In genomic region chr13:58960909-58961308, GRCh38 we compare ENCODE assay signal across 12 cellular contexts.
A peak's percentile ranks its signal among the peaks of the same experiment; 100 is the strongest.
DNase-seq lines count a peak whose midpoint lies in the region; ATAC-seq, FAIRE-seq and TF ChIP-seq lines count a peak whose summit lies in the region.
"Had no signal": no experiment of that assay in that cellular context is flagged by ENCODE, and none has a peak within 500 bp of the region (broad histone marks: within the 10 kb centered on the region; RNA-seq: fewer than 3 reads in every experiment).

No MANE protein-coding gene starts in this region.

- H3K4me2 ChIP-seq in HepG2 (ENCODE audit: low read depth, low read length) (no peak overlapping the region), endothelial cell of umbilical vein (ENCODE audit: insufficient read depth, low read length) (no peak overlapping the region)

- no peak overlapping the region for H2AFZ ChIP-seq in HepG2 (ENCODE audit: low read length)
- H2AFZ ChIP-seq in endothelial cell of umbilical vein (ENCODE audit: low read depth, low read length): no peak overlapping the region

- H3K9ac ChIP-seq in HepG2 (ENCODE audit: insufficient read depth, low read depth, low read length) (no peak overlapping the region), endothelial cell of umbilical vein (replicated peaks; ENCODE audit: extremely low read depth, insufficient read depth, low read length) (no peak overlapping the region)

- CTCF ChIA-PET in HepG2 (lab: Yijun Ruan, JAX; ENCODE audit: low intra/inter-chr PET ratio, low total read pairs) (no interaction called here), endothelial cell of umbilical vein (lab: Charles Lee) (interaction anchor here (0.8 to 3.9 kb wide), 6 partner anchors 11 to 1341 kb away, joined by 3 to 34 read pairs (median 9); no protein-coding TSS in a partner anchor)

- no peak overlapping the region for H3K27ac ChIP-seq in HepG2 (ENCODE audit: extremely low read length, insufficient read depth, low read length)
- no peak overlapping the region for H3K27ac ChIP-seq in right lobe of liver
- H3K27ac ChIP-seq in endothelial cell of umbilical vein (ENCODE audit: insufficient read depth, low read depth, low read length): no peak overlapping the region
- H3K27ac ChIP-seq: body of pancreas had no signal

- H3K9me1 ChIP-seq in endothelial cell of umbilical vein (replicated peaks; ENCODE audit: control insufficient read depth, extremely low read depth, insufficient read depth, low read length): no peaks in the 10 kb centered on the region

- no peak for FAIRE-seq in HepG2 (lab: Jason Lieb, UNC)
- FAIRE-seq in endothelial cell of umbilical vein (lab: Jason Lieb, UNC): no peak

- no peaks in the 10 kb centered on the region for H4K20me1 ChIP-seq in HepG2 (ENCODE audit: insufficient read depth, low read length)
- no peaks in the 10 kb centered on the region for H4K20me1 ChIP-seq in endothelial cell of umbilical vein (replicated peaks; ENCODE audit: control insufficient read depth, extremely low read depth, insufficient read depth, low read length)

- BruUV-seq in HepG2 (replicated peaks; lab: Mats Ljungman, UMichigan) (no TSS peak), endothelial cell of umbilical vein (replicated peaks; lab: Mats Ljungman, UMichigan) (no TSS peak)

- H3K36me3 Mint-ChIP-seq in naive thymus-derived CD8-positive, alpha-beta T cell: no peaks in the 10 kb centered on the region
- no peaks in the 10 kb centered on the region for H3K36me3 Mint-ChIP-seq in stimulated activated effector memory CD8-positive, alpha-beta T cell treated with anti-CD3 and anti-CD28 coated beads, Interleukin-12 subunit alpha, Interleukin-12 subunit beta, amount 100 ng/mL, for 72 hours

- intact Hi-C loops in HepG2 (cut with micrococcal nuclease; ENCODE audit: unreplicated experiment): loop anchor here (1.0 kb wide), 1 partner anchor 1334 kb away; no protein-coding TSS in a partner anchor
- intact Hi-C loops in right lobe of liver (cut with DNase I): no loop called here
- intact Hi-C loops in endothelial cell of umbilical vein (cut with micrococcal nuclease): loop anchor here (1.0 to 5.0 kb wide), 2 partner anchors 716 to 1334 kb away; no protein-coding TSS in a partner anchor

- no peaks in the 10 kb centered on the region for H3K79me2 ChIP-seq in HepG2 (ENCODE audit: insufficient read depth, low read length)
- H3K79me2 ChIP-seq in endothelial cell of umbilical vein (ENCODE audit: control insufficient read depth, insufficient read depth, low read length): no peaks in the 10 kb centered on the region

- dilution Hi-C loops in endothelial cell of umbilical vein (cut with MboI; ENCODE audit: extremely low pct_ligation_motif_present, low sequenced_read_pairs): no loop called here

- H3K27me3 ChIP-seq in HepG2 (ENCODE audit: control insufficient read depth in 1 of 2, insufficient read depth in 2 of 2, low read length in 2 of 2): no peaks in the 10 kb centered on the region; a peak in 1 of 5 replicates
- H3K27me3 ChIP-seq in right lobe of liver: no peaks in the 10 kb centered on the region
- H3K27me3 ChIP-seq in endothelial cell of umbilical vein (ENCODE audit: control insufficient read depth in 2 of 2, insufficient read depth in 2 of 2, low read length in 2 of 2): no peaks in the 10 kb centered on the region
- H3K27me3 ChIP-seq: body of pancreas had no signal

- no peak overlapping the region for H3K4me3 Mint-ChIP-seq in naive thymus-derived CD8-positive, alpha-beta T cell
- no peak overlapping the region for H3K4me3 Mint-ChIP-seq in stimulated activated effector memory CD8-positive, alpha-beta T cell treated with anti-CD3 and anti-CD28 coated beads, Interleukin-12 subunit alpha, Interleukin-12 subunit beta, amount 100 ng/mL, for 72 hours
- H3K4me3 Mint-ChIP-seq: activated CD4-positive, alpha-beta T cell treated with anti-CD3 and anti-CD28 coated beads, Interleukin-2, amount 10 ng/mL, durations not matched to agents 24 days and 14 days had no signal

- no peak overlapping the region for H3K27ac Mint-ChIP-seq in naive thymus-derived CD8-positive, alpha-beta T cell
- H3K27ac Mint-ChIP-seq in stimulated activated effector memory CD8-positive, alpha-beta T cell treated with anti-CD3 and anti-CD28 coated beads, Interleukin-12 subunit alpha, Interleukin-12 subunit beta, amount 100 ng/mL, for 72 hours: no peak overlapping the region
- H3K27ac Mint-ChIP-seq: activated CD4-positive, alpha-beta T cell treated with anti-CD3 and anti-CD28 coated beads, Interleukin-2, amount 10 ng/mL, durations not matched to agents 24 days and 14 days had no signal

- TF ChIP-seq POLR2A in HepG2 (IDR thresholded peaks at IDR 0.05; ENCODE audit: insufficient read depth in 1 of 2, low read depth in 2 of 2, low read length in 2 of 2) (no peak), right lobe of liver (IDR thresholded peaks at IDR 0.05) (no peak), endothelial cell of umbilical vein (IDR thresholded peaks at IDR 0.05; ENCODE audit: low read depth, low read length) (no peak)

- DNase-seq in HepG2 (ENCODE audit: low spot score) (peak; percentile 9), right lobe of liver (no peak), NCI-H69 (lab: John Stamatoyannopoulos, UW) (peak; percentile 52), endothelial cell of umbilical vein (ENCODE audit: low read depth, low spot score) (peak; percentile 33)
- no peak for DNase-seq in activated CD8-positive, alpha-beta memory T cell treated with anti-CD3 and anti-CD28 coated beads for 24 hours
- DNase-seq in activated effector memory CD4-positive, alpha-beta T cell treated with Interleukin-2 at 50 U/mL for 16 hours: no peak
- no peak for DNase-seq in naive thymus-derived CD8-positive, alpha-beta T cell
- DNase-seq in stimulated activated effector memory CD8-positive, alpha-beta T cell treated with anti-CD3 and anti-CD28 coated beads, Interleukin-12 subunit alpha, Interleukin-12 subunit beta, amount 100 ng/mL, for 72 hours (ENCODE audit: low spot score in 2 of 2): no peak
- DNase-seq: activated CD4-positive, alpha-beta T cell treated with anti-CD3 and anti-CD28 coated beads, Interleukin-2, amount 10 ng/mL, durations not matched to agents 24 days and 14 days; body of pancreas; stimulated activated naive CD8-positive, alpha-beta T cell treated with anti-CD3 and anti-CD28 coated beads, Interleukin-15, Interleukin-2, amounts not matched to agents 100 U/mL and 50 U/mL, for 24 hours had no signal

- POLR2A ChIA-PET in HepG2 (lab: Yijun Ruan, JAX) (no interaction called here), endothelial cell of umbilical vein (lab: Charles Lee) (no interaction called here)
- POLR2A ChIA-PET in naive thymus-derived CD8-positive, alpha-beta T cell (lab: Charles Lee): no interaction called here

- TF ChIP-seq EP300 in HepG2 (IDR thresholded peaks at IDR 0.05; ENCODE audit: low read depth in 2 of 2, low read length in 2 of 2): no peak
- TF ChIP-seq EP300 in HepG2 (CRISPR knock-in tag; IDR thresholded peaks at IDR 0.05; ENCODE audit: borderline replicate concordance): no peak

- no peaks in the 10 kb centered on the region for H3K36me3 ChIP-seq in HepG2 (replicated peaks in 1 of 2; ENCODE audit: control insufficient read depth in 1 of 2, insufficient read depth in 2 of 2, low read length in 2 of 2)
- no peaks in the 10 kb centered on the region for H3K36me3 ChIP-seq in right lobe of liver
- no peaks in the 10 kb centered on the region for H3K36me3 ChIP-seq in endothelial cell of umbilical vein (ENCODE audit: control insufficient read depth in 2 of 2, extremely low read depth in 1 of 2, insufficient read depth in 2 of 2, low read length in 2 of 2)

- H3K4me3 ChIP-seq in HepG2 (replicated peaks in 1 of 3; ENCODE audit: insufficient read depth in 1 of 3, low read depth in 2 of 3, low read length in 3 of 3) (no peak overlapping the region), right lobe of liver (no peak overlapping the region), endothelial cell of umbilical vein (replicated peaks in 1 of 3; ENCODE audit: insufficient read depth in 1 of 3, low read depth in 1 of 3, low read length in 3 of 3) (no peak overlapping the region)
- H3K4me3 ChIP-seq: body of pancreas had no signal

- no peaks in the 10 kb centered on the region for H3K9me3 ChIP-seq in HepG2 (ENCODE audit: low read length)
- H3K9me3 ChIP-seq in right lobe of liver: no peaks in the 10 kb centered on the region
- no peaks in the 10 kb centered on the region for H3K9me3 ChIP-seq in endothelial cell of umbilical vein (replicated peaks; ENCODE audit: control insufficient read depth, insufficient read depth, low read length)
- H3K9me3 ChIP-seq: body of pancreas had no signal

- H3K4me1 ChIP-seq in HepG2 (ENCODE audit: insufficient read depth, low read length) (no peaks in the 10 kb centered on the region), right lobe of liver (no peaks in the 10 kb centered on the region), endothelial cell of umbilical vein (ENCODE audit: control insufficient read depth, extremely low read depth, insufficient read depth, low read length) (no peaks in the 10 kb centered on the region)
- H3K4me1 ChIP-seq: body of pancreas had no signal

- no peak for TF ChIP-seq RAD21 in HepG2 (CRISPR knock-in tag; IDR thresholded peaks at IDR 0.05)

- TF ChIP-seq CTCF in HepG2 (CRISPR knock-in tag; IDR thresholded peaks at IDR 0.05): no peak
- TF ChIP-seq CTCF in right lobe of liver (IDR thresholded peaks at IDR 0.05): peak in 1 of 4 donors; percentile 9
- TF ChIP-seq CTCF in endothelial cell of umbilical vein (IDR thresholded peaks at IDR 0.05; ENCODE audit: extremely low read depth in 1 of 2, insufficient read depth in 1 of 2, low read depth in 1 of 2, low read length in 2 of 2): peak in 1 of 2 donors; percentile 8

- in situ Hi-C loops in HepG2 (cut with HindIII; ENCODE audit: extremely low pct_ligation_motif_present, low pct_unique_long_range_greater_than_20kb): no loop called here

- no peaks in the 10 kb centered on the region for H3K4me1 Mint-ChIP-seq in naive thymus-derived CD8-positive, alpha-beta T cell
- no peaks in the 10 kb centered on the region for H3K4me1 Mint-ChIP-seq in stimulated activated effector memory CD8-positive, alpha-beta T cell treated with anti-CD3 and anti-CD28 coated beads, Interleukin-12 subunit alpha, Interleukin-12 subunit beta, amount 100 ng/mL, for 72 hours
- H3K4me1 Mint-ChIP-seq: activated CD4-positive, alpha-beta T cell treated with anti-CD3 and anti-CD28 coated beads, Interleukin-2, amount 10 ng/mL, durations not matched to agents 24 days and 14 days had no signal

- no peak for ATAC-seq in HepG2
- ATAC-seq in right lobe of liver: no peak
- no peak for ATAC-seq in naive thymus-derived CD8-positive, alpha-beta T cell
- no peak for ATAC-seq in stimulated activated effector memory CD8-positive, alpha-beta T cell treated with anti-CD3 and anti-CD28 coated beads, Interleukin-12 subunit alpha, Interleukin-12 subunit beta, amount 100 ng/mL, for 72 hours
- ATAC-seq: body of pancreas; sciatic nerve; stimulated activated naive CD8-positive, alpha-beta T cell treated with anti-CD3 and anti-CD28 coated beads, Interleukin-15, Interleukin-2, amounts not matched to agents 100 U/mL and 50 U/mL, for 24 hours had no signal

- H3K9me3 Mint-ChIP-seq in naive thymus-derived CD8-positive, alpha-beta T cell: peaks cover 0 to 2% (median 0%) of the 10 kb centered on the region in 9 donors
- no peaks in the 10 kb centered on the region for H3K9me3 Mint-ChIP-seq in stimulated activated effector memory CD8-positive, alpha-beta T cell treated with anti-CD3 and anti-CD28 coated beads, Interleukin-12 subunit alpha, Interleukin-12 subunit beta, amount 100 ng/mL, for 72 hours
- H3K9me3 Mint-ChIP-seq: activated CD4-positive, alpha-beta T cell treated with anti-CD3 and anti-CD28 coated beads, Interleukin-2, amount 10 ng/mL, durations not matched to agents 24 days and 14 days had no signal

- WGBS in HepG2 (ENCODE audit: low lambda C conversion rate): 26% methylated on average over 2 of the region's 2 CpGs
- 63% methylated on average over 2 of the region's 2 CpGs for WGBS in right lobe of liver (ENCODE audit: insufficient coverage, low coverage, low lambda C conversion rate, missing lambda C conversion rate)

- no peaks in the 10 kb centered on the region for H3K27me3 Mint-ChIP-seq in naive thymus-derived CD8-positive, alpha-beta T cell
- H3K27me3 Mint-ChIP-seq: activated CD4-positive, alpha-beta T cell treated with anti-CD3 and anti-CD28 coated beads, Interleukin-2, amount 10 ng/mL, durations not matched to agents 24 days and 14 days had no signal

Comparison
In these comparisons a context has a peak if more than half of its experiments do, and no peak if none do; other contexts are left out.
1. DNase-seq: peak in HepG2 (single experiment), NCI-H69 (single experiment) and endothelial cell of umbilical vein (single experiment); none in right lobe of liver (0 of 3), activated CD8-positive, alpha-beta memory T cell treated with anti-CD3 and anti-CD28 coated beads for 24 hours (single experiment), activated effector memory CD4-positive, alpha-beta T cell treated with Interleukin-2 at 50 U/mL for 16 hours (single experiment), naive thymus-derived CD8-positive, alpha-beta T cell (0 of 10) and stimulated activated effector memory CD8-positive, alpha-beta T cell treated with anti-CD3 and anti-CD28 coated beads, Interleukin-12 subunit alpha, Interleukin-12 subunit beta, amount 100 ng/mL, for 72 hours (0 of 2).
2. intact Hi-C loops: an anchor here in HepG2 (1.0 kb wide) and endothelial cell of umbilical vein (1.0 to 5.0 kb wide); none called in right lobe of liver.